Comparison of ENCODE assay signal across 21 cellular contexts in genomic region chr13:74006666-74007065, GRCh38.
A peak's percentile ranks its signal among the peaks of the same experiment; 100 is the strongest.
DNase-seq lines count a peak whose midpoint lies in the region; ATAC-seq and TF ChIP-seq lines count a peak whose summit lies in the region.
"Had no signal": no experiment of that assay in that cellular context is flagged by ENCODE, and none has a peak within 500 bp of the region (broad histone marks: within the 10 kb centered on the region; RNA-seq: fewer than 3 reads in every experiment).

No MANE protein-coding gene starts in this region.

- H3K4me3 Mint-ChIP-seq in natural killer cell: no peak overlapping the region
- H3K4me3 Mint-ChIP-seq in natural killer cell treated with Interleukin-12 subunit alpha and Interleukin-12 subunit beta and Interleukin-15 and Interleukin-18, amount 100 ng/mL, for 72 hours: no peak overlapping the region
- no peak overlapping the region for H3K4me3 Mint-ChIP-seq in T-helper 17 cell
- H3K4me3 Mint-ChIP-seq: H9 had no signal

- H3K4me1 ChIP-seq in foreskin keratinocyte: peaks cover 21% of the 10 kb centered on the region

- no peak overlapping the region for H3K27ac ChIP-seq in foreskin keratinocyte
- H3K27ac ChIP-seq: GM23248, SJCRH30 had no signal

- intact Hi-C loops in natural killer cell (cut with micrococcal nuclease): no loop called here

- H3K9me3 ChIP-seq in T-helper 17 cell (ENCODE audit: control insufficient read depth, low read length, poor library complexity, severe bottlenecking): no peaks in the 10 kb centered on the region
- H3K9me3 ChIP-seq: SJCRH30 had no signal

- no peaks in the 10 kb centered on the region for H3K27me3 ChIP-seq in foreskin keratinocyte
- H3K27me3 ChIP-seq: SJCRH30 had no signal

- TF ChIP-seq CTCF in natural killer cell (IDR thresholded peaks at IDR 0.05) (no peak), foreskin keratinocyte (conservative IDR thresholded peaks at IDR 0.05) (no peak)

- H3K27me3 Mint-ChIP-seq in natural killer cell (ENCODE audit: low read depth in 2 of 2) (no peaks in the 10 kb centered on the region), T-helper 17 cell (no peaks in the 10 kb centered on the region)
- no peaks in the 10 kb centered on the region for H3K27me3 Mint-ChIP-seq in natural killer cell treated with Interleukin-12 subunit alpha and Interleukin-12 subunit beta and Interleukin-15 and Interleukin-18, amount 100 ng/mL, for 72 hours
- H3K27me3 Mint-ChIP-seq: CD4-positive, CD25-positive, alpha-beta regulatory T cell had no signal

- H3K4me1 Mint-ChIP-seq in natural killer cell (peaks cover 46 to 61% of the 10 kb centered on the region in 2 donors), T-helper 17 cell (peaks cover 30% of the 10 kb centered on the region)
- H3K4me1 Mint-ChIP-seq in natural killer cell treated with Interleukin-12 subunit alpha and Interleukin-12 subunit beta and Interleukin-15 and Interleukin-18, amount 100 ng/mL, for 72 hours (ENCODE audit: low read depth in 2 of 2): peaks cover 12 to 20% of the 10 kb centered on the region in 2 donors
- H3K4me1 Mint-ChIP-seq: H9 had no signal

- no peak for ATAC-seq in natural killer cell
- no peak for ATAC-seq in natural killer cell treated with Interleukin-12 subunit alpha and Interleukin-12 subunit beta and Interleukin-15 and Interleukin-18, amount 100 ng/mL, for 72 hours
- no peak for ATAC-seq in T-helper 17 cell
- peak; percentile 76 for ATAC-seq in foreskin keratinocyte
- ATAC-seq in HG03571 (IDR thresholded peaks at IDR 0.05; ENCODE audit: unreplicated experiment): no peak
- ATAC-seq: Panc1 had no signal

- DNase-seq in natural killer cell (no peak), T-helper 17 cell (no peak), foreskin keratinocyte (peak; percentile 48 to 75), NCI-H1694 (lab: John Stamatoyannopoulos, UW) (no peak)
- DNase-seq in natural killer cell treated with Interleukin-12 subunit alpha and Interleukin-12 subunit beta and Interleukin-15 and Interleukin-18, amount 100 ng/mL, for 72 hours (ENCODE audit: low spot score): no peak
- DNase-seq in activated CD4-positive, CD25-positive, alpha-beta regulatory T cell treated with anti-CD3 and anti-CD28 coated beads, Interleukin-2, amount 50 U/mL, for 72 hours: no peak
- DNase-seq: CD4-positive, CD25-positive, alpha-beta regulatory T cell; GM23248; H9; KBM-7; NCI-H1092; NCI-H146; NCI-H2081; NCI-H2171; NCI-H345; NCI-H524; NCI-H774; NK-92 treated with Interleukin-12 subunit alpha and Interleukin-12 subunit beta, amount 100 ng/mL, for 24 hours; SJCRH30 had no signal

- H3K9me3 Mint-ChIP-seq in natural killer cell: no peaks in the 10 kb centered on the region
- no peaks in the 10 kb centered on the region for H3K9me3 Mint-ChIP-seq in natural killer cell treated with Interleukin-12 subunit alpha and Interleukin-12 subunit beta and Interleukin-15 and Interleukin-18, amount 100 ng/mL, for 72 hours
- H3K9me3 Mint-ChIP-seq: CD4-positive, CD25-positive, alpha-beta regulatory T cell; H9 had no signal

- H3K36me3 Mint-ChIP-seq in natural killer cell (no peaks in the 10 kb centered on the region), T-helper 17 cell (ENCODE audit: low read depth) (peaks cover 4% of the 10 kb centered on the region)
- H3K36me3 Mint-ChIP-seq in natural killer cell treated with Interleukin-12 subunit alpha and Interleukin-12 subunit beta and Interleukin-15 and Interleukin-18, amount 100 ng/mL, for 72 hours: no peaks in the 10 kb centered on the region

- H3K27ac Mint-ChIP-seq in natural killer cell (peak overlapping the region; percentile 1 to 45), T-helper 17 cell (peak overlapping the region; percentile 75)
- no peak overlapping the region for H3K27ac Mint-ChIP-seq in natural killer cell treated with Interleukin-12 subunit alpha and Interleukin-12 subunit beta and Interleukin-15 and Interleukin-18, amount 100 ng/mL, for 72 hours

Comparison
In these comparisons a context has a peak if more than half of its experiments do, and no peak if none do; other contexts are left out.
1. H3K27ac Mint-ChIP-seq: peak in natural killer cell (2 of 2) and T-helper 17 cell (single experiment); none in natural killer cell treated with Interleukin-12 subunit alpha and Interleukin-12 subunit beta and Interleukin-15 and Interleukin-18, amount 100 ng/mL, for 72 hours (0 of 2).
2. DNase-seq: peak in foreskin keratinocyte (2 of 2); none in natural killer cell (single experiment), natural killer cell treated with Interleukin-12 subunit alpha and Interleukin-12 subunit beta and Interleukin-15 and Interleukin-18, amount 100 ng/mL, for 72 hours (single experiment), T-helper 17 cell (0 of 3), activated CD4-positive, CD25-positive, alpha-beta regulatory T cell treated with anti-CD3 and anti-CD28 coated beads, Interleukin-2, amount 50 U/mL, for 72 hours (single experiment) and NCI-H1694 (single experiment).